19 cellular contexts compared by ENCODE assay signal in genomic region chr20:64222851-64223525, GRCh38. TPM values are rescaled to one million over a fixed set of nuclear protein-coding genes. Genes with fewer than 3 reads are reported as not detected.
DNase-seq lines count a peak whose midpoint lies in the region; ATAC-seq and TF ChIP-seq lines count a peak whose summit lies in the region.
"Had no signal": no experiment of that assay in that cellular context is flagged by ENCODE, and none has a peak within 500 bp of the region (broad histone marks: within the 10 kb centered on the region; RNA-seq: fewer than 3 reads in every experiment).

No MANE protein-coding gene starts in this region.

- no peak overlapping the region for H3K4me3 ChIP-seq in left ventricle myocardium inferior
- H3K4me3 ChIP-seq: colonic mucosa had no signal

- H3K9me3 ChIP-seq in left ventricle myocardium inferior (replicated peaks): no peaks in the 10 kb centered on the region
- H3K9me3 ChIP-seq: colonic mucosa had no signal

- DNase-seq in left ventricle myocardium inferior: no peak
- no peak for DNase-seq in Right ventricle myocardium superior
- DNase-seq in neural crest cell (ENCODE audit: low read depth, low spot score): no peak
- no peak for DNase-seq in superior temporal gyrus (ENCODE audit: extremely low spot score)
- DNase-seq in activated CD4-positive, alpha-beta T cell treated with anti-CD3 and anti-CD28 coated beads for 48 hours: no peak
- DNase-seq in DMS114 treated with DMSO at 0.1 percent for 48 hours (lab: John Stamatoyannopoulos, UW; ENCODE audit: unreplicated experiment): no peak
- DNase-seq: activated CD4-positive, alpha-beta T cell treated with anti-CD3 and anti-CD28 coated beads, Interleukin-2, amount 50 U/mL, for 4 hours; activated naive CD4-positive, alpha-beta T cell treated with anti-CD3 and anti-CD28 coated beads, Interleukin-2, amount 10 ng/mL, durations not matched to agents 7 days and 5 days; CD4-positive, alpha-beta T cell; colonic mucosa; NCI-H146; small intestine had no signal

- intact Hi-C loops in left ventricle myocardium inferior (cut with micrococcal nuclease) (no loop called here), Right ventricle myocardium superior (cut with DNase I) (no loop called here)

- no peak for TF ChIP-seq CTCF in left ventricle myocardium inferior (IDR thresholded peaks at IDR 0.05; ENCODE audit: borderline replicate concordance)
- TF ChIP-seq CTCF in brain (conservative IDR thresholded peaks at IDR 0.05): no peak
- no peak for TF ChIP-seq CTCF in neural crest cell (conservative IDR thresholded peaks at IDR 0.05)

- H3K4me1 Mint-ChIP-seq in brain (peaks cover 47% of the 10 kb centered on the region), neural crest cell (peaks cover 39% of the 10 kb centered on the region)

- H3K36me3 Mint-ChIP-seq in brain (peaks cover 33% of the 10 kb centered on the region), neural crest cell (ENCODE audit: low read depth) (no peaks in the 10 kb centered on the region)
- H3K36me3 Mint-ChIP-seq: activated naive CD4-positive, alpha-beta T cell treated with anti-CD3 and anti-CD28 coated beads, Interleukin-2, amount 10 ng/mL, durations not matched to agents 7 days and 5 days had no signal

- ATAC-seq in Right ventricle myocardium superior (ENCODE audit: poor library complexity) (no peak), HG03159 (IDR thresholded peaks at IDR 0.05; ENCODE audit: unreplicated experiment) (no peak)

- H3K4me3 Mint-ChIP-seq in brain (peak overlapping the region in 2 of 5 experiments; percentile 24 to 29), neural crest cell (no peak overlapping the region)
- H3K4me3 Mint-ChIP-seq: activated naive CD4-positive, alpha-beta T cell treated with anti-CD3 and anti-CD28 coated beads, Interleukin-2, amount 10 ng/mL, durations not matched to agents 7 days and 5 days; CD4-positive, alpha-beta T cell had no signal

- no peaks in the 10 kb centered on the region for H3K36me3 ChIP-seq in left ventricle myocardium inferior
- H3K36me3 ChIP-seq: colonic mucosa had no signal

- H3K27ac ChIP-seq in left ventricle myocardium inferior (replicated peaks): peak overlapping the region; percentile 72

- H3K4me1 ChIP-seq in left ventricle myocardium inferior: peaks cover 45% of the 10 kb centered on the region
- H3K4me1 ChIP-seq: colonic mucosa had no signal

- H3K27me3 Mint-ChIP-seq in brain (no peaks in the 10 kb centered on the region), neural crest cell (ENCODE audit: low read depth) (no peaks in the 10 kb centered on the region)

- H3K27me3 ChIP-seq in left ventricle myocardium inferior (ENCODE audit: low read depth): no peaks in the 10 kb centered on the region

- H3K27ac Mint-ChIP-seq in brain (peak overlapping the region; percentile 48 to 95 (median 76)), neural crest cell (ENCODE audit: unreplicated experiment) (peak overlapping the region; percentile 35)
- H3K27ac Mint-ChIP-seq: activated naive CD4-positive, alpha-beta T cell treated with anti-CD3 and anti-CD28 coated beads, Interleukin-2, amount 10 ng/mL, durations not matched to agents 7 days and 5 days; CD4-positive, alpha-beta T cell had no signal

- H3K9me3 Mint-ChIP-seq in brain (no peaks in the 10 kb centered on the region), neural crest cell (no peaks in the 10 kb centered on the region)
- H3K9me3 Mint-ChIP-seq: activated naive CD4-positive, alpha-beta T cell treated with anti-CD3 and anti-CD28 coated beads, Interleukin-2, amount 10 ng/mL, durations not matched to agents 7 days and 5 days; CD4-positive, alpha-beta T cell had no signal

RNA-seq across cellular contexts. Expression of gene PCMTD2, which starts 32.6 kb away (rescaled TPM):
- total RNA-seq in left ventricle myocardium inferior (62.9 TPM), Right ventricle myocardium superior (81.9 TPM), neural crest cell (61.6 and 65.4 TPM in 2 replicates)
- 44.4 TPM for polyA plus RNA-seq in brain (ENCODE audit: insufficient read depth, low read depth, low replicate concordance)

RNA-seq across cellular contexts. Expression of gene MYT1, which starts 58.7 kb away (rescaled TPM):
- total RNA-seq in left ventricle myocardium inferior: 0.11 TPM
- 0.40 TPM for total RNA-seq in Right ventricle myocardium superior
- polyA plus RNA-seq in brain (ENCODE audit: insufficient read depth, low read depth, low replicate concordance): 46.0 TPM
- total RNA-seq in neural crest cell: 4.0 and 4.3 TPM in 2 replicates
- total RNA-seq: endothelial cell of umbilical vein, fibroblast of villous mesenchyme, M059J, osteocyte, RPMI7951 had no signal
- polyA plus RNA-seq: endothelial cell of umbilical vein had no signal
